1 cellular context compared by ENCODE assay signal in the genomic region with DNA sequence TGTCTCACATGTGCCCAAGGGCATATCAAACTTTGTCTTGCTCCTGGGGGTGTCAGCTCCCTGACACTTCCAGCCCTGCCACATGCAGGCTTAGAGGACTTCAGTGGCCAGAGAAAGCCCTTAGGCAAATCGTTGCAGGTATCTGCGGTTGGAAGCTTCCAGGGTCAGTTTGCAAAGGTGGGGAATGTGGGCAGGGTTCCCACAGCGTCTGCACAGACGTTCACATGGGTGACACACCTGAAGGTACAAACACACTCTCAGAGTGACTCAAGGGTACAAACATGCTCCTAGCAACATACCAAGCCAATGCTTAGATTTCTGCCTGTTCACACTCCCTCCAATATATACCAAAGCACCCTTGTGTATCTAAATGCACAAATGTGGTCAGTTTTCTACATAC.
TF ChIP-seq lines count a peak whose summit lies in the region.

No MANE protein-coding gene starts in this region.

TF ChIP-seq in H1, 55 proteins besides CTCF, POLR2A, EP300 and RAD21:
- TF ChIP-seq KDM4A (IDR thresholded peaks at IDR 0.05; ENCODE audit: low read depth, low read length, severe bottlenecking) (no peak), EGR1 (IDR thresholded peaks at IDR 0.05; ENCODE audit: borderline replicate concordance, low read depth, low read length) (no peak), RFX5 (IDR thresholded peaks at IDR 0.05; ENCODE audit: borderline replicate concordance, low read depth, low read length) (no peak), GTF2F1 (IDR thresholded peaks at IDR 0.05; ENCODE audit: borderline replicate concordance, low read depth, low read length) (no peak)
- TF ChIP-seq, protein P1, sequence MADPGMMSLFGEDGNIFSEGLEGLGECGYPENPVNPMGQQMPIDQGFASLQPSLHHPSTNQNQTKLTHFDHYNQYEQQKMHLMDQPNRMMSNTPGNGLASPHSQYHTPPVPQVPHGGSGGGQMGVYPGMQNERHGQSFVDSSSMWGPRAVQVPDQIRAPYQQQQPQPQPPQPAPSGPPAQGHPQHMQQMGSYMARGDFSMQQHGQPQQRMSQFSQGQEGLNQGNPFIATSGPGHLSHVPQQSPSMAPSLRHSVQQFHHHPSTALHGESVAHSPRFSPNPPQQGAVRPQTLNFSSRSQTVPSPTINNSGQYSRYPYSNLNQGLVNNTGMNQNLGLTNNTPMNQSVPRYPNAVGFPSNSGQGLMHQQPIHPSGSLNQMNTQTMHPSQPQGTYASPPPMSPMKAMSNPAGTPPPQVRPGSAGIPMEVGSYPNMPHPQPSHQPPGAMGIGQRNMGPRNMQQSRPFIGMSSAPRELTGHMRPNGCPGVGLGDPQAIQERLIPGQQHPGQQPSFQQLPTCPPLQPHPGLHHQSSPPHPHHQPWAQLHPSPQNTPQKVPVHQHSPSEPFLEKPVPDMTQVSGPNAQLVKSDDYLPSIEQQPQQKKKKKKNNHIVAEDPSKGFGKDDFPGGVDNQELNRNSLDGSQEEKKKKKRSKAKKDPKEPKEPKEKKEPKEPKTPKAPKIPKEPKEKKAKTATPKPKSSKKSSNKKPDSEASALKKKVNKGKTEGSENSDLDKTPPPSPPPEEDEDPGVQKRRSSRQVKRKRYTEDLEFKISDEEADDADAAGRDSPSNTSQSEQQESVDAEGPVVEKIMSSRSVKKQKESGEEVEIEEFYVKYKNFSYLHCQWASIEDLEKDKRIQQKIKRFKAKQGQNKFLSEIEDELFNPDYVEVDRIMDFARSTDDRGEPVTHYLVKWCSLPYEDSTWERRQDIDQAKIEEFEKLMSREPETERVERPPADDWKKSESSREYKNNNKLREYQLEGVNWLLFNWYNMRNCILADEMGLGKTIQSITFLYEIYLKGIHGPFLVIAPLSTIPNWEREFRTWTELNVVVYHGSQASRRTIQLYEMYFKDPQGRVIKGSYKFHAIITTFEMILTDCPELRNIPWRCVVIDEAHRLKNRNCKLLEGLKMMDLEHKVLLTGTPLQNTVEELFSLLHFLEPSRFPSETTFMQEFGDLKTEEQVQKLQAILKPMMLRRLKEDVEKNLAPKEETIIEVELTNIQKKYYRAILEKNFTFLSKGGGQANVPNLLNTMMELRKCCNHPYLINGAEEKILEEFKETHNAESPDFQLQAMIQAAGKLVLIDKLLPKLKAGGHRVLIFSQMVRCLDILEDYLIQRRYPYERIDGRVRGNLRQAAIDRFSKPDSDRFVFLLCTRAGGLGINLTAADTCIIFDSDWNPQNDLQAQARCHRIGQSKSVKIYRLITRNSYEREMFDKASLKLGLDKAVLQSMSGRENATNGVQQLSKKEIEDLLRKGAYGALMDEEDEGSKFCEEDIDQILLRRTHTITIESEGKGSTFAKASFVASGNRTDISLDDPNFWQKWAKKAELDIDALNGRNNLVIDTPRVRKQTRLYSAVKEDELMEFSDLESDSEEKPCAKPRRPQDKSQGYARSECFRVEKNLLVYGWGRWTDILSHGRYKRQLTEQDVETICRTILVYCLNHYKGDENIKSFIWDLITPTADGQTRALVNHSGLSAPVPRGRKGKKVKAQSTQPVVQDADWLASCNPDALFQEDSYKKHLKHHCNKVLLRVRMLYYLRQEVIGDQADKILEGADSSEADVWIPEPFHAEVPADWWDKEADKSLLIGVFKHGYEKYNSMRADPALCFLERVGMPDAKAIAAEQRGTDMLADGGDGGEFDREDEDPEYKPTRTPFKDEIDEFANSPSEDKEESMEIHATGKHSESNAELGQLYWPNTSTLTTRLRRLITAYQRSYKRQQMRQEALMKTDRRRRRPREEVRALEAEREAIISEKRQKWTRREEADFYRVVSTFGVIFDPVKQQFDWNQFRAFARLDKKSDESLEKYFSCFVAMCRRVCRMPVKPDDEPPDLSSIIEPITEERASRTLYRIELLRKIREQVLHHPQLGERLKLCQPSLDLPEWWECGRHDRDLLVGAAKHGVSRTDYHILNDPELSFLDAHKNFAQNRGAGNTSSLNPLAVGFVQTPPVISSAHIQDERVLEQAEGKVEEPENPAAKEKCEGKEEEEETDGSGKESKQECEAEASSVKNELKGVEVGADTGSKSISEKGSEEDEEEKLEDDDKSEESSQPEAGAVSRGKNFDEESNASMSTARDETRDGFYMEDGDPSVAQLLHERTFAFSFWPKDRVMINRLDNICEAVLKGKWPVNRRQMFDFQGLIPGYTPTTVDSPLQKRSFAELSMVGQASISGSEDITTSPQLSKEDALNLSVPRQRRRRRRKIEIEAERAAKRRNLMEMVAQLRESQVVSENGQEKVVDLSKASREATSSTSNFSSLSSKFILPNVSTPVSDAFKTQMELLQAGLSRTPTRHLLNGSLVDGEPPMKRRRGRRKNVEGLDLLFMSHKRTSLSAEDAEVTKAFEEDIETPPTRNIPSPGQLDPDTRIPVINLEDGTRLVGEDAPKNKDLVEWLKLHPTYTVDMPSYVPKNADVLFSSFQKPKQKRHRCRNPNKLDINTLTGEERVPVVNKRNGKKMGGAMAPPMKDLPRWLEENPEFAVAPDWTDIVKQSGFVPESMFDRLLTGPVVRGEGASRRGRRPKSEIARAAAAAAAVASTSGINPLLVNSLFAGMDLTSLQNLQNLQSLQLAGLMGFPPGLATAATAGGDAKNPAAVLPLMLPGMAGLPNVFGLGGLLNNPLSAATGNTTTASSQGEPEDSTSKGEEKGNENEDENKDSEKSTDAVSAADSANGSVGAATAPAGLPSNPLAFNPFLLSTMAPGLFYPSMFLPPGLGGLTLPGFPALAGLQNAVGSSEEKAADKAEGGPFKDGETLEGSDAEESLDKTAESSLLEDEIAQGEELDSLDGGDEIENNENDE (IDR thresholded peaks at IDR 0.05; ENCODE audit: insufficient replicate concordance, low read length): no peak
- TF ChIP-seq, protein P2, sequence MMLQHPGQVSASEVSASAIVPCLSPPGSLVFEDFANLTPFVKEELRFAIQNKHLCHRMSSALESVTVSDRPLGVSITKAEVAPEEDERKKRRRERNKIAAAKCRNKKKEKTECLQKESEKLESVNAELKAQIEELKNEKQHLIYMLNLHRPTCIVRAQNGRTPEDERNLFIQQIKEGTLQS (IDR thresholded peaks at IDR 0.05; ENCODE audit: insufficient read depth, low read depth, low read length): no peak
